ENCODE assay signal across 9 cellular contexts in the genomic region with DNA sequence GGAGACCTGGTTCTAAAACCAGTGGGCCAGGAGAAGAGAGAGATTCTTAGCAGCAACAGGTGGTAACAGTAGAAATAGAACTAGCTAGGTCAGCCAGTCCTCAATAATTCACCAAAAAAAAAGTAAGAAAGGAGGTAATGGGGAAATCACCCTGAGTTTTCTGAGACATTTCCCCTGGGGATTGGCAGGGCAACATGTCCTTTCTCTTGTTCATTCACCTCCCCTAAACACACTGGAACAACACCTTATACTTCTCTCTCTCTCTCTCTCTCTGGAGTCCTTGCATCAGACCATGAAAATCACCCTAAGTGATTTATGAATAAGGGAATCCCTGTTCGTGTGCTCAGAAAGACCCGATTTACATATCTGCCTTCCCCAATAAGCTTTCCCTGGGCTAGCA.
DNase-seq lines count a peak whose midpoint lies in the region; ATAC-seq, FAIRE-seq and TF ChIP-seq lines count a peak whose summit lies in the region.
"Had no signal": no experiment of that assay in that cellular context is flagged by ENCODE, and none has a peak within 500 bp of the region (broad histone marks: within the 10 kb centered on the region; RNA-seq: fewer than 3 reads in every experiment).

No MANE protein-coding gene starts in this region.

- H3K9me3 ChIP-seq in HepG2 (ENCODE audit: low read length) (no peaks in the 10 kb centered on the region), right lobe of liver (no peaks in the 10 kb centered on the region), HEK293 (ENCODE audit: control insufficient read depth, insufficient read depth, low read depth, low read length) (no peaks in the 10 kb centered on the region), thymus (ENCODE audit: control insufficient read depth) (no peaks in the 10 kb centered on the region), left ventricle myocardium inferior (replicated peaks) (no peaks in the 10 kb centered on the region)

- H3K27ac ChIP-seq in HepG2 (ENCODE audit: extremely low read length, insufficient read depth, low read length) (no peak overlapping the region), right lobe of liver (no peak overlapping the region), HEK293 (ENCODE audit: extremely low read depth, low read depth, low read length) (no peak overlapping the region), thymus (ENCODE audit: low read depth) (peak overlapping the region; percentile 48), left ventricle myocardium inferior (replicated peaks) (no peak overlapping the region)
- H3K27ac ChIP-seq: parathyroid adenoma had no signal

- peaks cover 26% of the 10 kb centered on the region; the same call in 1 of the 2 replicates for H4K20me1 ChIP-seq in HepG2 (ENCODE audit: insufficient read depth, low read length)

- POLR2A ChIA-PET in HepG2 (lab: Yijun Ruan, JAX) (no interaction called here), HEK293 (lab: Yijun Ruan, JAX) (no interaction called here)

- TF ChIP-seq POLR2A in HepG2 (IDR thresholded peaks at IDR 0.05; ENCODE audit: insufficient read depth in 1 of 2, low read depth in 2 of 2, low read length in 2 of 2), result no peak
- no peak for TF ChIP-seq POLR2A in right lobe of liver (IDR thresholded peaks at IDR 0.05)

- H3K79me2 ChIP-seq in HepG2 (ENCODE audit: insufficient read depth, low read length), result peaks cover 3% of the 10 kb centered on the region
- H3K79me2 ChIP-seq: parathyroid adenoma had no signal

- H3K4me3 ChIP-seq in HepG2 (replicated peaks in 1 of 3; ENCODE audit: insufficient read depth in 1 of 3, low read depth in 2 of 3, low read length in 3 of 3) (no peak overlapping the region), right lobe of liver (no peak overlapping the region), HEK293 (ENCODE audit: low read depth, low read length) (no peak overlapping the region), thymus (ENCODE audit: low read length) (no peak overlapping the region), left ventricle myocardium inferior (no peak overlapping the region)

- H3K4me1 ChIP-seq in HepG2 (ENCODE audit: insufficient read depth, low read length), result peaks cover 15% of the 10 kb centered on the region; the same call in 1 of the 2 replicates
- H3K4me1 ChIP-seq in right lobe of liver, result no peaks in the 10 kb centered on the region
- no peaks in the 10 kb centered on the region for H3K4me1 ChIP-seq in HEK293 (ENCODE audit: control insufficient read depth, insufficient read depth, low read length)
- peaks cover 5% of the 10 kb centered on the region for H3K4me1 ChIP-seq in thymus (ENCODE audit: control insufficient read depth, insufficient read depth, low read length)
- no peaks in the 10 kb centered on the region for H3K4me1 ChIP-seq in left ventricle myocardium inferior
- H3K4me1 ChIP-seq: parathyroid adenoma had no signal

- H2AFZ ChIP-seq in HepG2 (ENCODE audit: low read length), result no peak overlapping the region
- H2AFZ ChIP-seq: parathyroid adenoma had no signal

- CTCF ChIA-PET in HepG2 (lab: Yijun Ruan, JAX; ENCODE audit: low intra/inter-chr PET ratio, low total read pairs) (no interaction called here), HEK293 (lab: Yijun Ruan, JAX) (interaction anchor here (0.9 kb wide), 1 partner anchor 210 kb away, joined by 3 read pairs; no protein-coding TSS in a partner anchor)

- 98% methylated on average over 2 of the region's 2 CpGs for WGBS in HepG2 (ENCODE audit: low lambda C conversion rate)
- 85% methylated on average over 2 of the region's 2 CpGs for WGBS in right lobe of liver (ENCODE audit: insufficient coverage, low coverage, low lambda C conversion rate, missing lambda C conversion rate)
- WGBS in thymus, result 96% methylated on average over 2 of the region's 2 CpGs

- no peak overlapping the region for H3K4me2 ChIP-seq in HepG2 (ENCODE audit: low read depth, low read length)

- BruUV-seq in HepG2 (replicated peaks; lab: Mats Ljungman, UMichigan), result no TSS peak

- H3K27me3 ChIP-seq in HepG2 (ENCODE audit: control insufficient read depth in 1 of 2, insufficient read depth in 2 of 2, low read length in 2 of 2) (no peaks in the 10 kb centered on the region), right lobe of liver (no peaks in the 10 kb centered on the region), thymus (ENCODE audit: control insufficient read depth, insufficient read depth) (no peaks in the 10 kb centered on the region), left ventricle myocardium inferior (ENCODE audit: low read depth) (no peaks in the 10 kb centered on the region)

- TF ChIP-seq CTCF in HepG2 (CRISPR knock-in tag; IDR thresholded peaks at IDR 0.05) (no peak), right lobe of liver (IDR thresholded peaks at IDR 0.05) (no peak), HEK293 (tag by site-specific recombination; IDR thresholded peaks at IDR 0.05) (no peak), left ventricle myocardium inferior (IDR thresholded peaks at IDR 0.05; ENCODE audit: borderline replicate concordance) (no peak)

- in situ Hi-C loops in HepG2 (cut with HindIII; ENCODE audit: extremely low pct_ligation_motif_present, low pct_unique_long_range_greater_than_20kb), result no loop called here

- H3K36me3 ChIP-seq in HepG2 (replicated peaks in 1 of 2; ENCODE audit: control insufficient read depth in 1 of 2, insufficient read depth in 2 of 2, low read length in 2 of 2) (peaks cover 32 to 93% of the 10 kb centered on the region in 2 experiments), right lobe of liver (peaks cover 0 to 26% (median 14%) of the 10 kb centered on the region in 4 donors), HEK293 (ENCODE audit: control insufficient read depth in 2 of 2, insufficient read depth in 1 of 2, low read length in 2 of 2) (peaks cover 37 to 62% of the 10 kb centered on the region in 2 experiments), thymus (ENCODE audit: control insufficient read depth, insufficient read depth) (peaks cover 3% of the 10 kb centered on the region), left ventricle myocardium inferior (peaks cover 46% of the 10 kb centered on the region)

- TF ChIP-seq RAD21 in HepG2 (CRISPR knock-in tag; IDR thresholded peaks at IDR 0.05), result no peak

- no peak overlapping the region for H3K9ac ChIP-seq in HepG2 (ENCODE audit: insufficient read depth, low read depth, low read length)
- H3K9ac ChIP-seq: parathyroid adenoma had no signal

- TF ChIP-seq EP300 in HepG2 (IDR thresholded peaks at IDR 0.05; ENCODE audit: low read depth in 2 of 2, low read length in 2 of 2) (no peak), HepG2 (CRISPR knock-in tag; IDR thresholded peaks at IDR 0.05; ENCODE audit: borderline replicate concordance) (no peak)

- ATAC-seq in HepG2, result peak; percentile 11; the same call in 2 of the 3 replicates
- ATAC-seq in right lobe of liver, result no peak

- intact Hi-C loops in HepG2 (cut with micrococcal nuclease; ENCODE audit: unreplicated experiment) (no loop called here), right lobe of liver (cut with DNase I) (no loop called here), left ventricle myocardium inferior (cut with micrococcal nuclease) (no loop called here)

- DNase-seq in HepG2 (ENCODE audit: low spot score) (no peak), right lobe of liver (no peak), NAMALWA (ENCODE audit: low spot score) (peak; percentile 67), EL (no peak), HTR-8/SVneo (ENCODE audit: insufficient read length, low spot score) (no peak), left ventricle myocardium inferior (no peak)

- FAIRE-seq in HepG2 (lab: Jason Lieb, UNC) (no peak), HTR-8/SVneo (lab: Jason Lieb, UNC) (no peak)

TF ChIP-seq in HepG2, 621 proteins besides CTCF, POLR2A, EP300 and RAD21:
- TF ChIP-seq POLR2AphosphoS2 (IDR thresholded peaks at IDR 0.05; ENCODE audit: low read depth, low read length) (peak; percentile 69; the same call in 1 of the 2 replicates), SP1 (IDR thresholded peaks at IDR 0.05) (no peak), SP1 (CRISPR knock-in tag; IDR thresholded peaks at IDR 0.05) (no peak), POLR2AphosphoS5 (IDR thresholded peaks at IDR 0.05; ENCODE audit: low read depth, low read length) (peak; percentile 35), ZNF44 (CRISPR knock-in tag; IDR thresholded peaks at IDR 0.05) (no peak), RBM22 (optimal IDR thresholded peaks at IDR 0.05; ENCODE audit: low read length) (peak; percentile 94), POLR2G (IDR thresholded peaks at IDR 0.05; ENCODE audit: low read depth, low read length) (peak; percentile 39)
- TF ChIP-seq, protein P1, sequence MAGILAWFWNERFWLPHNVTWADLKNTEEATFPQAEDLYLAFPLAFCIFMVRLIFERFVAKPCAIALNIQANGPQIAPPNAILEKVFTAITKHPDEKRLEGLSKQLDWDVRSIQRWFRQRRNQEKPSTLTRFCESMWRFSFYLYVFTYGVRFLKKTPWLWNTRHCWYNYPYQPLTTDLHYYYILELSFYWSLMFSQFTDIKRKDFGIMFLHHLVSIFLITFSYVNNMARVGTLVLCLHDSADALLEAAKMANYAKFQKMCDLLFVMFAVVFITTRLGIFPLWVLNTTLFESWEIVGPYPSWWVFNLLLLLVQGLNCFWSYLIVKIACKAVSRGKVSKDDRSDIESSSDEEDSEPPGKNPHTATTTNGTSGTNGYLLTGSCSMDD (CRISPR knock-in tag; IDR thresholded peaks at IDR 0.05), result no peak

TF ChIP-seq in HEK293, 187 proteins besides CTCF, POLR2A, EP300 and RAD21:
- TF ChIP-seq SCRT1 (tag by site-specific recombination; IDR thresholded peaks at IDR 0.05; ENCODE audit: borderline replicate concordance), result 0 out of 2 replicates have a peak, but pooled peaks have one; percentile 10
- TF ChIP-seq ZSCAN23 (tag by site-specific recombination; IDR thresholded peaks at IDR 0.05), result no peak
- TF ChIP-seq KLF10 (tag by site-specific recombination; IDR thresholded peaks at IDR 0.05), result no peak
- TF ChIP-seq ZNF302 (tag by site-specific recombination; IDR thresholded peaks at IDR 0.05; ENCODE audit: low read depth), result no peak
- peak; percentile 88 for TF ChIP-seq SCRT2 (tag by site-specific recombination; IDR thresholded peaks at IDR 0.05)
- no peak for TF ChIP-seq ZNF155 (tag by site-specific recombination; IDR thresholded peaks at IDR 0.05)
- no peak for TF ChIP-seq ZNF132 (tag by site-specific recombination; IDR thresholded peaks at IDR 0.05; ENCODE audit: borderline replicate concordance)
- no peak for TF ChIP-seq ZNF621 (tag by site-specific recombination; IDR thresholded peaks at IDR 0.05)
TF ChIP-seq in HEK293: peak in this region for 2.
